Comparison of ENCODE assay signal across 1 cellular context in genomic region chr1:29230553-29231378, GRCh38.
TF ChIP-seq lines count a peak whose summit lies in the region.

Gene MECR, minus strand, starts transcription at chr1:29230934. Its CDS starts 28 bp downstream, at chr1:29230906.

TF ChIP-seq in HepG2, 621 proteins besides CTCF, POLR2A, EP300 and RAD21 (continued from another document and continues in another):
- TF ChIP-seq DMTF1 (CRISPR knock-in tag; IDR thresholded peaks at IDR 0.05): no peak
- TF ChIP-seq JUND (CRISPR knock-in tag; IDR thresholded peaks at IDR 0.05): no peak
- 0 out of 2 replicates have a peak, but pooled peaks have one; percentile 57 for TF ChIP-seq ZNF598 (CRISPR knock-in tag; IDR thresholded peaks at IDR 0.05; ENCODE audit: borderline replicate concordance)
- TF ChIP-seq TAF1 (CRISPR knock-in tag; IDR thresholded peaks at IDR 0.05): peak; percentile 54; the same call in 1 of the 2 replicates
- peak; percentile 5; the same call in 1 of the 2 replicates for TF ChIP-seq STAG1 (CRISPR knock-in tag; IDR thresholded peaks at IDR 0.05)
- TF ChIP-seq HOXA7 (CRISPR knock-in tag; IDR thresholded peaks at IDR 0.05): no peak
- peak; percentile 70 for TF ChIP-seq SRF (IDR thresholded peaks at IDR 0.05; ENCODE audit: low read depth, low read length)
- TF ChIP-seq SKIL (CRISPR knock-in tag; IDR thresholded peaks at IDR 0.05; ENCODE audit: borderline replicate concordance): no peak
- TF ChIP-seq ATF2 (CRISPR knock-in tag; IDR thresholded peaks at IDR 0.05): no peak
- TF ChIP-seq SOX13 (IDR thresholded peaks at IDR 0.05): no peak
- peak in 1 of 2 experiments; percentile 46; a peak in 1 of 4 replicates for TF ChIP-seq SOX13 (CRISPR knock-in tag; conservative IDR thresholded peaks at IDR 0.05 in 1 of 2, IDR thresholded peaks at IDR 0.05 in 1 of 2)
- TF ChIP-seq AHR (CRISPR knock-in tag; IDR thresholded peaks at IDR 0.05): 0 out of 2 replicates have a peak, but pooled peaks have one; percentile 68
- TF ChIP-seq NCOA2 (CRISPR knock-in tag; IDR thresholded peaks at IDR 0.05): no peak
- no peak for TF ChIP-seq ZNF75D (CRISPR knock-in tag; IDR thresholded peaks at IDR 0.05; ENCODE audit: borderline replicate concordance)
- TF ChIP-seq ARNTL (CRISPR knock-in tag; IDR thresholded peaks at IDR 0.05): no peak
- TF ChIP-seq ZNF7 (CRISPR knock-in tag; IDR thresholded peaks at IDR 0.05): no peak
- no peak for TF ChIP-seq ZNF468 (CRISPR knock-in tag; IDR thresholded peaks at IDR 0.05)
- no peak for TF ChIP-seq ZNF263 (CRISPR knock-in tag; IDR thresholded peaks at IDR 0.05)
- TF ChIP-seq ZBTB39 (CRISPR knock-in tag; IDR thresholded peaks at IDR 0.05): 0 out of 2 replicates have a peak, but pooled peaks have one; percentile 59
- TF ChIP-seq NFRKB (IDR thresholded peaks at IDR 0.05): no peak
- TF ChIP-seq ZNF333 (CRISPR knock-in tag; IDR thresholded peaks at IDR 0.05; ENCODE audit: borderline replicate concordance): peak; percentile 64; the same call in 1 of the 2 replicates
- no peak for TF ChIP-seq SIX1 (CRISPR knock-in tag; IDR thresholded peaks at IDR 0.05; ENCODE audit: borderline replicate concordance)
- no peak for TF ChIP-seq MZF1 (CRISPR knock-in tag; IDR thresholded peaks at IDR 0.05; ENCODE audit: borderline replicate concordance)
- TF ChIP-seq ZZZ3 (CRISPR knock-in tag; IDR thresholded peaks at IDR 0.05; ENCODE audit: borderline replicate concordance): no peak; the same call in 1 of the 2 replicates
- no peak for TF ChIP-seq NR3C1 (CRISPR knock-in tag; IDR thresholded peaks at IDR 0.05)
- TF ChIP-seq SRSF1 (optimal IDR thresholded peaks at IDR 0.05; ENCODE audit: low read depth, low read length): no peak
- peak; percentile 78 for TF ChIP-seq HDAC2 (CRISPR knock-in tag; IDR thresholded peaks at IDR 0.05)
- peak; percentile 65; the same call in 1 of the 2 replicates for TF ChIP-seq ZNF292 (CRISPR knock-in tag; IDR thresholded peaks at IDR 0.05; ENCODE audit: borderline replicate concordance, low read depth)
- TF ChIP-seq DPF2 (CRISPR knock-in tag; IDR thresholded peaks at IDR 0.05; ENCODE audit: borderline replicate concordance, low read depth): no peak
- 0 out of 2 replicates have a peak, but pooled peaks have one; percentile 18 for TF ChIP-seq KDM1A (CRISPR knock-in tag; IDR thresholded peaks at IDR 0.05)
- TF ChIP-seq ZNF775 (CRISPR knock-in tag; IDR thresholded peaks at IDR 0.05; ENCODE audit: borderline replicate concordance): no peak
- peak; percentile 50; the same call in 1 of the 2 replicates for TF ChIP-seq ARID5B (CRISPR knock-in tag; IDR thresholded peaks at IDR 0.05)
- TF ChIP-seq CSRNP2 (CRISPR knock-in tag; conservative IDR thresholded peaks at IDR 0.05; ENCODE audit: low read depth): no peak
- no peak for TF ChIP-seq NFE2L2 (IDR thresholded peaks at IDR 0.05; ENCODE audit: low read length)
- no peak for TF ChIP-seq NFIC (IDR thresholded peaks at IDR 0.05; ENCODE audit: low read length)
- peak; percentile 97 for TF ChIP-seq MXI1 (IDR thresholded peaks at IDR 0.05; ENCODE audit: borderline replicate concordance, low read depth, low read length)
- peak; percentile 19; the same call in 1 of the 2 replicates for TF ChIP-seq ZNF605 (CRISPR knock-in tag; IDR thresholded peaks at IDR 0.05)
- TF ChIP-seq ZFP36L1 (CRISPR knock-in tag; IDR thresholded peaks at IDR 0.05): no peak
- TF ChIP-seq SRY (CRISPR knock-in tag; IDR thresholded peaks at IDR 0.05): no peak; the same call in 1 of the 2 replicates
- 0 out of 2 replicates have a peak, but pooled peaks have one; percentile 45 for TF ChIP-seq ZNF451 (CRISPR knock-in tag; IDR thresholded peaks at IDR 0.05)
- peak; percentile 62 for TF ChIP-seq ZMYM3 (CRISPR knock-in tag; IDR thresholded peaks at IDR 0.05)
- TF ChIP-seq ELF1 (CRISPR knock-in tag; IDR thresholded peaks at IDR 0.05): peak; percentile 69
- no peak for TF ChIP-seq DBP (CRISPR knock-in tag; IDR thresholded peaks at IDR 0.05; ENCODE audit: not compliant biosample characterization)
- TF ChIP-seq CCAR2 (optimal IDR thresholded peaks at IDR 0.05; ENCODE audit: low read depth, low read length): no peak
- no peak; the same call in 1 of the 2 replicates for TF ChIP-seq IRX3 (CRISPR knock-in tag; IDR thresholded peaks at IDR 0.05; ENCODE audit: borderline replicate concordance, low read depth)
- TF ChIP-seq RNF219 (CRISPR knock-in tag; IDR thresholded peaks at IDR 0.05): no peak
- TF ChIP-seq MXD1 (CRISPR knock-in tag; IDR thresholded peaks at IDR 0.05): peak; percentile 85
